Comparison of ENCODE assay signal across 1 cellular context in the genomic region with DNA sequence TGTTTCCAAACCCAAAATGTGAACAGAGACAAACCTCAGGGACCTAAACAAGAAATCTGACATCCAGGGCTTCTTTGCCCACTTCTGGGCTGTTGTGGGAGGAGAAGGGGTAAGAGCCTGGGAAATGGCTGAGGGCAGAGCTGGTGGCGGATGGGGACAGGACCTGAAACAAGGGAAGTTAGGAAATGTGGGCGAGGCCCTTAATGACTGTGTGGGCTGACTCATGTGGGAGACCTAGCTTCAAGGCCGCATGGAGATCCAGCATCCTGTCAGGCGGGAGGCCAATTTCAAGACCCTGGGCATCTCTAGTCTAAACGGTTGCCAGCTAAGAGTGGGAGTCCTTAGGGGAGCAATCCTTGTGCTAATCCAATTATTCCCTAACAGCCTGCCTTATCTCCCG.
TF ChIP-seq lines count a peak whose summit lies in the region.

No MANE protein-coding gene starts in this region.

TF ChIP-seq in IMR-90, 13 proteins besides CTCF, POLR2A, EP300 and RAD21:
- TF ChIP-seq MAFK (IDR thresholded peaks at IDR 0.05; ENCODE audit: low read depth, low read length) (no peak), CEBPB (IDR thresholded peaks at IDR 0.05; ENCODE audit: low read depth, low read length) (peak; percentile 58)
